1 cellular context compared by ENCODE assay signal in the genomic region with DNA sequence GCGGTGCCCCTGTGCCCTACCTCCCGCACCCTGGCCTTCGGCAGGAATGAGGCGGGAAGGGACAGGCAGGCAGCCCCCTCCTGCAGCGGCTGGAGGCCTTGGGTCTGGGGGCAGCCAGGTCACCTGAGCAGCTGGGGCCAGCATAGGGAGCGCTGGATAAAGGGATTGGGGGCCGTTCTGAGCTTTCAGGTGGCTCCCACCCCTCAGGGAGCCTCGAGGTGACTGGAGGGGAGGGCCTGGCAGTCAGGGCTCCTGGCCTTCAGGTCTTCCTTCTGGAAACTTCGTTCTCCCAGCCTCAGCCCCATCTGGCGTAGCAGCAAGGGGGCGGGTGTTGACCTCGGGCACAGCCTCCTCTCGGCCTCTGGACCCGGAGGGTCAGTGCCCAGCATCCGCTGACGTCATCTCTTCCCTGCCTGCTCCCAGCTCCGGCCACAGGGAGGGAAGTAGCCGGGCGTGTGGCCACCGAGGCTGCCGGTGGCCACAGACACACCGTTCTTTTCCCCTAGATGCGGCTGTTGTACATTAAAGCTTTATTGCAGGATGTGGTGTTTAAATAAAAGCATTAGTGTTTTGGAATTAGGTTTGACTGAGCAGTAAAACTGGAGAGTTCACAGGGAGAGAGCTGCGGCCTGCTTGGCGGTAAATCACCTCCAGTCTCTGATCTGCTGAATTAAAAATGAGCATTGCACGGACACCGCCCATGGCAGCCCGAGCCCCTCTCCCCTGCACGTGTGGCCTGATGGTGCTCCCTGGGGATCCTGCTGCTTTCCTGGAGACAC.
TF ChIP-seq lines count a peak whose summit lies in the region.

No MANE protein-coding gene starts in this region.

TF ChIP-seq in HepG2, 621 proteins besides CTCF, POLR2A, EP300 and RAD21 (continued from another document and continues in another):
- TF ChIP-seq, protein P1, sequence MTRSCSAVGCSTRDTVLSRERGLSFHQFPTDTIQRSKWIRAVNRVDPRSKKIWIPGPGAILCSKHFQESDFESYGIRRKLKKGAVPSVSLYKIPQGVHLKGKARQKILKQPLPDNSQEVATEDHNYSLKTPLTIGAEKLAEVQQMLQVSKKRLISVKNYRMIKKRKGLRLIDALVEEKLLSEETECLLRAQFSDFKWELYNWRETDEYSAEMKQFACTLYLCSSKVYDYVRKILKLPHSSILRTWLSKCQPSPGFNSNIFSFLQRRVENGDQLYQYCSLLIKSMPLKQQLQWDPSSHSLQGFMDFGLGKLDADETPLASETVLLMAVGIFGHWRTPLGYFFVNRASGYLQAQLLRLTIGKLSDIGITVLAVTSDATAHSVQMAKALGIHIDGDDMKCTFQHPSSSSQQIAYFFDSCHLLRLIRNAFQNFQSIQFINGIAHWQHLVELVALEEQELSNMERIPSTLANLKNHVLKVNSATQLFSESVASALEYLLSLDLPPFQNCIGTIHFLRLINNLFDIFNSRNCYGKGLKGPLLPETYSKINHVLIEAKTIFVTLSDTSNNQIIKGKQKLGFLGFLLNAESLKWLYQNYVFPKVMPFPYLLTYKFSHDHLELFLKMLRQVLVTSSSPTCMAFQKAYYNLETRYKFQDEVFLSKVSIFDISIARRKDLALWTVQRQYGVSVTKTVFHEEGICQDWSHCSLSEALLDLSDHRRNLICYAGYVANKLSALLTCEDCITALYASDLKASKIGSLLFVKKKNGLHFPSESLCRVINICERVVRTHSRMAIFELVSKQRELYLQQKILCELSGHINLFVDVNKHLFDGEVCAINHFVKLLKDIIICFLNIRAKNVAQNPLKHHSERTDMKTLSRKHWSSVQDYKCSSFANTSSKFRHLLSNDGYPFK (CRISPR knock-in tag; IDR thresholded peaks at IDR 0.05; ENCODE audit: borderline replicate concordance) = no peak; the same call in 1 of the 2 replicates
- peak; percentile 90 for TF ChIP-seq GABPB1 (CRISPR knock-in tag; IDR thresholded peaks at IDR 0.05)
- no peak for TF ChIP-seq BCL6 (CRISPR knock-in tag; IDR thresholded peaks at IDR 0.05)
- TF ChIP-seq MXI1 (IDR thresholded peaks at IDR 0.05; ENCODE audit: borderline replicate concordance, low read depth, low read length) = no peak
- TF ChIP-seq, protein P2, sequence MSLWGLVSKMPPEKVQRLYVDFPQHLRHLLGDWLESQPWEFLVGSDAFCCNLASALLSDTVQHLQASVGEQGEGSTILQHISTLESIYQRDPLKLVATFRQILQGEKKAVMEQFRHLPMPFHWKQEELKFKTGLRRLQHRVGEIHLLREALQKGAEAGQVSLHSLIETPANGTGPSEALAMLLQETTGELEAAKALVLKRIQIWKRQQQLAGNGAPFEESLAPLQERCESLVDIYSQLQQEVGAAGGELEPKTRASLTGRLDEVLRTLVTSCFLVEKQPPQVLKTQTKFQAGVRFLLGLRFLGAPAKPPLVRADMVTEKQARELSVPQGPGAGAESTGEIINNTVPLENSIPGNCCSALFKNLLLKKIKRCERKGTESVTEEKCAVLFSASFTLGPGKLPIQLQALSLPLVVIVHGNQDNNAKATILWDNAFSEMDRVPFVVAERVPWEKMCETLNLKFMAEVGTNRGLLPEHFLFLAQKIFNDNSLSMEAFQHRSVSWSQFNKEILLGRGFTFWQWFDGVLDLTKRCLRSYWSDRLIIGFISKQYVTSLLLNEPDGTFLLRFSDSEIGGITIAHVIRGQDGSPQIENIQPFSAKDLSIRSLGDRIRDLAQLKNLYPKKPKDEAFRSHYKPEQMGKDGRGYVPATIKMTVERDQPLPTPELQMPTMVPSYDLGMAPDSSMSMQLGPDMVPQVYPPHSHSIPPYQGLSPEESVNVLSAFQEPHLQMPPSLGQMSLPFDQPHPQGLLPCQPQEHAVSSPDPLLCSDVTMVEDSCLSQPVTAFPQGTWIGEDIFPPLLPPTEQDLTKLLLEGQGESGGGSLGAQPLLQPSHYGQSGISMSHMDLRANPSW (CRISPR knock-in tag; IDR thresholded peaks at IDR 0.05; ENCODE audit: borderline replicate concordance) = no peak
- TF ChIP-seq ZBTB21 (CRISPR knock-in tag; IDR thresholded peaks at IDR 0.05) = peak; percentile 86
- TF ChIP-seq, protein P3, sequence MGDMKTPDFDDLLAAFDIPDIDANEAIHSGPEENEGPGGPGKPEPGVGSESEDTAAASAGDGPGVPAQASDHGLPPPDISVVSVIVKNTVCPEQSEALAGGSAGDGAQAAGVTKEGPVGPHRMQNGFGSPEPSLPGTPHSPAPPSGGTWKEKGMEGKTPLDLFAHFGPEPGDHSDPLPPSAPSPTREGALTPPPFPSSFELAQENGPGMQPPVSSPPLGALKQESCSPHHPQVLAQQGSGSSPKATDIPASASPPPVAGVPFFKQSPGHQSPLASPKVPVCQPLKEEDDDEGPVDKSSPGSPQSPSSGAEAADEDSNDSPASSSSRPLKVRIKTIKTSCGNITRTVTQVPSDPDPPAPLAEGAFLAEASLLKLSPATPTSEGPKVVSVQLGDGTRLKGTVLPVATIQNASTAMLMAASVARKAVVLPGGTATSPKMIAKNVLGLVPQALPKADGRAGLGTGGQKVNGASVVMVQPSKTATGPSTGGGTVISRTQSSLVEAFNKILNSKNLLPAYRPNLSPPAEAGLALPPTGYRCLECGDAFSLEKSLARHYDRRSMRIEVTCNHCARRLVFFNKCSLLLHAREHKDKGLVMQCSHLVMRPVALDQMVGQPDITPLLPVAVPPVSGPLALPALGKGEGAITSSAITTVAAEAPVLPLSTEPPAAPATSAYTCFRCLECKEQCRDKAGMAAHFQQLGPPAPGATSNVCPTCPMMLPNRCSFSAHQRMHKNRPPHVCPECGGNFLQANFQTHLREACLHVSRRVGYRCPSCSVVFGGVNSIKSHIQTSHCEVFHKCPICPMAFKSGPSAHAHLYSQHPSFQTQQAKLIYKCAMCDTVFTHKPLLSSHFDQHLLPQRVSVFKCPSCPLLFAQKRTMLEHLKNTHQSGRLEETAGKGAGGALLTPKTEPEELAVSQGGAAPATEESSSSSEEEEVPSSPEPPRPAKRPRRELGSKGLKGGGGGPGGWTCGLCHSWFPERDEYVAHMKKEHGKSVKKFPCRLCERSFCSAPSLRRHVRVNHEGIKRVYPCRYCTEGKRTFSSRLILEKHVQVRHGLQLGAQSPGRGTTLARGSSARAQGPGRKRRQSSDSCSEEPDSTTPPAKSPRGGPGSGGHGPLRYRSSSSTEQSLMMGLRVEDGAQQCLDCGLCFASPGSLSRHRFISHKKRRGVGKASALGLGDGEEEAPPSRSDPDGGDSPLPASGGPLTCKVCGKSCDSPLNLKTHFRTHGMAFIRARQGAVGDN (CRISPR knock-in tag; IDR thresholded peaks at IDR 0.05) = peak; percentile 93
- peak; percentile 47; the same call in 1 of the 2 replicates for TF ChIP-seq GABPA (IDR thresholded peaks at IDR 0.05; ENCODE audit: low read depth, low read length)
- peak; percentile 79 for TF ChIP-seq GABPA (CRISPR knock-in tag; IDR thresholded peaks at IDR 0.05; ENCODE audit: low read depth)
- TF ChIP-seq, protein P4, sequence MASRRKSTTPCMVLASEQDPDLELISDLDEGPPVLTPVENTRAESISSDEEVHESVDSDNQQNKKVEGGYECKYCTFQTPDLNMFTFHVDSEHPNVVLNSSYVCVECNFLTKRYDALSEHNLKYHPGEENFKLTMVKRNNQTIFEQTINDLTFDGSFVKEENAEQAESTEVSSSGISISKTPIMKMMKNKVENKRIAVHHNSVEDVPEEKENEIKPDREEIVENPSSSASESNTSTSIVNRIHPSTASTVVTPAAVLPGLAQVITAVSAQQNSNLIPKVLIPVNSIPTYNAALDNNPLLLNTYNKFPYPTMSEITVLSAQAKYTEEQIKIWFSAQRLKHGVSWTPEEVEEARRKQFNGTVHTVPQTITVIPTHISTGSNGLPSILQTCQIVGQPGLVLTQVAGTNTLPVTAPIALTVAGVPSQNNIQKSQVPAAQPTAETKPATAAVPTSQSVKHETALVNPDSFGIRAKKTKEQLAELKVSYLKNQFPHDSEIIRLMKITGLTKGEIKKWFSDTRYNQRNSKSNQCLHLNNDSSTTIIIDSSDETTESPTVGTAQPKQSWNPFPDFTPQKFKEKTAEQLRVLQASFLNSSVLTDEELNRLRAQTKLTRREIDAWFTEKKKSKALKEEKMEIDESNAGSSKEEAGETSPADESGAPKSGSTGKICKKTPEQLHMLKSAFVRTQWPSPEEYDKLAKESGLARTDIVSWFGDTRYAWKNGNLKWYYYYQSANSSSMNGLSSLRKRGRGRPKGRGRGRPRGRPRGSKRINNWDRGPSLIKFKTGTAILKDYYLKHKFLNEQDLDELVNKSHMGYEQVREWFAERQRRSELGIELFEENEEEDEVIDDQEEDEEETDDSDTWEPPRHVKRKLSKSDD (CRISPR knock-in tag; IDR thresholded peaks at IDR 0.05; ENCODE audit: low read depth) = 0 out of 2 replicates have a peak, but pooled peaks have one; percentile 36
- no peak for TF ChIP-seq ZKSCAN1 (IDR thresholded peaks at IDR 0.05; ENCODE audit: low read length)
- no peak for TF ChIP-seq ZNF460 (CRISPR knock-in tag; IDR thresholded peaks at IDR 0.05; ENCODE audit: borderline replicate concordance)
- no peak for TF ChIP-seq CBX2 (IDR thresholded peaks at IDR 0.05; ENCODE audit: low read depth, low read length)
- TF ChIP-seq CBX2 (CRISPR knock-in tag; IDR thresholded peaks at IDR 0.05; ENCODE audit: low read depth) = no peak
- TF ChIP-seq SOX6 (IDR thresholded peaks at IDR 0.05) = no peak
- peak; percentile 22; the same call in 1 of the 2 replicates for TF ChIP-seq SOX6 (CRISPR knock-in tag; IDR thresholded peaks at IDR 0.05)
- TF ChIP-seq, protein P5, sequence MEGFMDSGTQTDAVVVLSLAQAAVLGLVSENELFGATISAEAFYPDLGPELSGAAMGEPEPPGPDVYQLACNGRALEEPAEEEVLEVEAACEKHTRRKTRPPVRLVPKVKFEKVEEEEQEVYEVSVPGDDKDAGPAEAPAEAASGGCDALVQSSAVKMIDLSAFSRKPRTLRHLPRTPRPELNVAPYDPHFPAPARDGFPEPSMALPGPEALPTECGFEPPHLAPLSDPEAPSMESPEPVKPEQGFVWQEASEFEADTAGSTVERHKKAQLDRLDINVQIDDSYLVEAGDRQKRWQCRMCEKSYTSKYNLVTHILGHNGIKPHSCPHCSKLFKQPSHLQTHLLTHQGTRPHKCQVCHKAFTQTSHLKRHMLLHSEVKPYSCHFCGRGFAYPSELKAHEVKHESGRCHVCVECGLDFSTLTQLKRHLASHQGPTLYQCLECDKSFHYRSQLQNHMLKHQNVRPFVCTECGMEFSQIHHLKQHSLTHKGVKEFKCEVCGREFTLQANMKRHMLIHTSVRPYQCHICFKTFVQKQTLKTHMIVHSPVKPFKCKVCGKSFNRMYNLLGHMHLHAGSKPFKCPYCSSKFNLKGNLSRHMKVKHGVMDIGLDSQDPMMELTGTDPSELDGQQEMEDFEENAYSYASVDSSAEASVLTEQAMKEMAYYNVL (CRISPR knock-in tag; IDR thresholded peaks at IDR 0.05; ENCODE audit: borderline replicate concordance) = peak; percentile 28; the same call in 1 of the 2 replicates
- TF ChIP-seq, protein P6, sequence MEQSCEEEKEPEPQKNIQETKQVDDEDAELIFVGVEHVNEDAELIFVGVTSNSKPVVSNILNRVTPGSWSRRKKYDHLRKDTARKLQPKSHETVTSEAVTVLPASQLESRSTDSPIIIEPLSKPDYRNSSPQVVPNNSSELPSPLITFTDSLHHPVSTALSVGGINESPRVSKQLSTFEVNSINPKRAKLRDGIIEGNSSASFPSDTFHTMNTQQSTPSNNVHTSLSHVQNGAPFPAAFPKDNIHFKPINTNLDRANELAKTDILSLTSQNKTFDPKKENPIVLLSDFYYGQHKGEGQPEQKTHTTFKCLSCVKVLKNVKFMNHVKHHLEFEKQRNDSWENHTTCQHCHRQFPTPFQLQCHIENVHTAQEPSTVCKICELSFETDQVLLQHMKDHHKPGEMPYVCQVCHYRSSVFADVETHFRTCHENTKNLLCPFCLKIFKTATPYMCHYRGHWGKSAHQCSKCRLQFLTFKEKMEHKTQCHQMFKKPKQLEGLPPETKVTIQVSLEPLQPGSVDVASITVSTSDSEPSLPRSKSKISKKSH (CRISPR knock-in tag; IDR thresholded peaks at IDR 0.05; ENCODE audit: borderline replicate concordance) = no peak
- peak; percentile 59 for TF ChIP-seq TBL1XR1 (IDR thresholded peaks at IDR 0.05; ENCODE audit: borderline replicate concordance, low read length, partially characterized antibody)
- peak; percentile 52; the same call in 1 of the 2 replicates for TF ChIP-seq SALL1 (CRISPR knock-in tag; IDR thresholded peaks at IDR 0.05)
- no peak for TF ChIP-seq MZF1 (CRISPR knock-in tag; IDR thresholded peaks at IDR 0.05; ENCODE audit: borderline replicate concordance)
- no peak for TF ChIP-seq ZNF136 (CRISPR knock-in tag; IDR thresholded peaks at IDR 0.05; ENCODE audit: low read depth)
- peak; percentile 14; the same call in 1 of the 2 replicates for TF ChIP-seq MAFG (CRISPR knock-in tag; IDR thresholded peaks at IDR 0.05)
- TF ChIP-seq ELF3 (CRISPR knock-in tag; IDR thresholded peaks at IDR 0.05) = peak; percentile 40; the same call in 1 of the 2 replicates
- peak; percentile 55 for TF ChIP-seq SPEN (CRISPR knock-in tag; IDR thresholded peaks at IDR 0.05; ENCODE audit: low read depth)
- no peak for TF ChIP-seq ZNF614 (CRISPR knock-in tag; IDR thresholded peaks at IDR 0.05; ENCODE audit: borderline replicate concordance)
- TF ChIP-seq, protein P7, sequence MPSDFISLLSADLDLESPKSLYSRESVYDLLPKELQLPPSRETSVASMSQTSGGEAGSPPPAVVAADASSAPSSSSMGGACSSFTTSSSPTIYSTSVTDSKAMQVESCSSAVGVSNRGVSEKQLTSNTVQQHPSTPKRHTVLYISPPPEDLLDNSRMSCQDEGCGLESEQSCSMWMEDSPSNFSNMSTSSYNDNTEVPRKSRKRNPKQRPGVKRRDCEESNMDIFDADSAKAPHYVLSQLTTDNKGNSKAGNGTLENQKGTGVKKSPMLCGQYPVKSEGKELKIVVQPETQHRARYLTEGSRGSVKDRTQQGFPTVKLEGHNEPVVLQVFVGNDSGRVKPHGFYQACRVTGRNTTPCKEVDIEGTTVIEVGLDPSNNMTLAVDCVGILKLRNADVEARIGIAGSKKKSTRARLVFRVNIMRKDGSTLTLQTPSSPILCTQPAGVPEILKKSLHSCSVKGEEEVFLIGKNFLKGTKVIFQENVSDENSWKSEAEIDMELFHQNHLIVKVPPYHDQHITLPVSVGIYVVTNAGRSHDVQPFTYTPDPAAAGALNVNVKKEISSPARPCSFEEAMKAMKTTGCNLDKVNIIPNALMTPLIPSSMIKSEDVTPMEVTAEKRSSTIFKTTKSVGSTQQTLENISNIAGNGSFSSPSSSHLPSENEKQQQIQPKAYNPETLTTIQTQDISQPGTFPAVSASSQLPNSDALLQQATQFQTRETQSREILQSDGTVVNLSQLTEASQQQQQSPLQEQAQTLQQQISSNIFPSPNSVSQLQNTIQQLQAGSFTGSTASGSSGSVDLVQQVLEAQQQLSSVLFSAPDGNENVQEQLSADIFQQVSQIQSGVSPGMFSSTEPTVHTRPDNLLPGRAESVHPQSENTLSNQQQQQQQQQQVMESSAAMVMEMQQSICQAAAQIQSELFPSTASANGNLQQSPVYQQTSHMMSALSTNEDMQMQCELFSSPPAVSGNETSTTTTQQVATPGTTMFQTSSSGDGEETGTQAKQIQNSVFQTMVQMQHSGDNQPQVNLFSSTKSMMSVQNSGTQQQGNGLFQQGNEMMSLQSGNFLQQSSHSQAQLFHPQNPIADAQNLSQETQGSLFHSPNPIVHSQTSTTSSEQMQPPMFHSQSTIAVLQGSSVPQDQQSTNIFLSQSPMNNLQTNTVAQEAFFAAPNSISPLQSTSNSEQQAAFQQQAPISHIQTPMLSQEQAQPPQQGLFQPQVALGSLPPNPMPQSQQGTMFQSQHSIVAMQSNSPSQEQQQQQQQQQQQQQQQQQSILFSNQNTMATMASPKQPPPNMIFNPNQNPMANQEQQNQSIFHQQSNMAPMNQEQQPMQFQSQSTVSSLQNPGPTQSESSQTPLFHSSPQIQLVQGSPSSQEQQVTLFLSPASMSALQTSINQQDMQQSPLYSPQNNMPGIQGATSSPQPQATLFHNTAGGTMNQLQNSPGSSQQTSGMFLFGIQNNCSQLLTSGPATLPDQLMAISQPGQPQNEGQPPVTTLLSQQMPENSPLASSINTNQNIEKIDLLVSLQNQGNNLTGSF (CRISPR knock-in tag; IDR thresholded peaks at IDR 0.05) = no peak
